In the genomic region with DNA sequence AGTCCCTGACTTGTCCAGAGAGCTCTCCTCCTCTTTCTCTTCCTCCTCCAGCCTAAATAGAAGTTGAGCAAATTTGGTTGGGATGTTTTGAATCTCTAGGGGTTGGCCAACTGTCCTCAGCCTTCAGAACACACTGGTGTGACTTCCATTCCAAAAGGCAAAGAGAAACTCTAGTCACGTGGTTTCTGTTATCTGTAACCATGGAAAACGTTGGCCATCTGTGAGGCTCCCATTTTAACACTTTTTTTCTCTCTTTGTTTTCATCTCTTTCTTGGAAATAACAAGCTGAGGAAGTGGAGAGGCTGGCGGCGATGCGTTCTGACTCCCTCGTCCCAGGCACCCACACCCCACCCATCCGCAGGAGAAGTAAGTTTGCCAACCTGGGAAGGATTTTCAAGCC, we compare ENCODE assay signal across 2 cellular contexts.
TF ChIP-seq lines count a peak whose summit lies in the region.

No MANE protein-coding gene starts in this region.

TF ChIP-seq in HepG2, 621 proteins besides CTCF, POLR2A, EP300 and RAD21 (continued from another document):
- peak; percentile 57; the same call in 1 of the 2 replicates for TF ChIP-seq RAD51 (IDR thresholded peaks at IDR 0.05; ENCODE audit: borderline replicate concordance)

TF ChIP-seq in WTC11, 78 proteins besides CTCF, POLR2A, EP300 and RAD21:
- TF ChIP-seq, protein P1, sequence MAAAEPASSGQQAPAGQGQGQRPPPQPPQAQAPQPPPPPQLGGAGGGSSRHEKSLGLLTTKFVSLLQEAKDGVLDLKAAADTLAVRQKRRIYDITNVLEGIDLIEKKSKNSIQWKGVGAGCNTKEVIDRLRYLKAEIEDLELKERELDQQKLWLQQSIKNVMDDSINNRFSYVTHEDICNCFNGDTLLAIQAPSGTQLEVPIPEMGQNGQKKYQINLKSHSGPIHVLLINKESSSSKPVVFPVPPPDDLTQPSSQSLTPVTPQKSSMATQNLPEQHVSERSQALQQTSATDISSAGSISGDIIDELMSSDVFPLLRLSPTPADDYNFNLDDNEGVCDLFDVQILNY (CRISPR knock-in tag; IDR thresholded peaks at IDR 0.05): no peak
- TF ChIP-seq NR2C2 (CRISPR knock-in tag; IDR thresholded peaks at IDR 0.05) (no peak), FOXJ3 (CRISPR knock-in tag; IDR thresholded peaks at IDR 0.05; ENCODE audit: borderline replicate concordance) (no peak), GRHL2 (CRISPR knock-in tag; IDR thresholded peaks at IDR 0.05; ENCODE audit: insufficient replicate concordance, severe bottlenecking) (no peak), ZNF263 (CRISPR knock-in tag; IDR thresholded peaks at IDR 0.05; ENCODE audit: low read depth) (no peak), MYBL2 (CRISPR knock-in tag; IDR thresholded peaks at IDR 0.05) (no peak), SP1 (CRISPR knock-in tag; conservative IDR thresholded peaks at IDR 0.05) (no peak), NR1H2 (CRISPR knock-in tag; IDR thresholded peaks at IDR 0.05) (no peak), FOXK1 (CRISPR knock-in tag; IDR thresholded peaks at IDR 0.05) (no peak)
- TF ChIP-seq, protein P2, sequence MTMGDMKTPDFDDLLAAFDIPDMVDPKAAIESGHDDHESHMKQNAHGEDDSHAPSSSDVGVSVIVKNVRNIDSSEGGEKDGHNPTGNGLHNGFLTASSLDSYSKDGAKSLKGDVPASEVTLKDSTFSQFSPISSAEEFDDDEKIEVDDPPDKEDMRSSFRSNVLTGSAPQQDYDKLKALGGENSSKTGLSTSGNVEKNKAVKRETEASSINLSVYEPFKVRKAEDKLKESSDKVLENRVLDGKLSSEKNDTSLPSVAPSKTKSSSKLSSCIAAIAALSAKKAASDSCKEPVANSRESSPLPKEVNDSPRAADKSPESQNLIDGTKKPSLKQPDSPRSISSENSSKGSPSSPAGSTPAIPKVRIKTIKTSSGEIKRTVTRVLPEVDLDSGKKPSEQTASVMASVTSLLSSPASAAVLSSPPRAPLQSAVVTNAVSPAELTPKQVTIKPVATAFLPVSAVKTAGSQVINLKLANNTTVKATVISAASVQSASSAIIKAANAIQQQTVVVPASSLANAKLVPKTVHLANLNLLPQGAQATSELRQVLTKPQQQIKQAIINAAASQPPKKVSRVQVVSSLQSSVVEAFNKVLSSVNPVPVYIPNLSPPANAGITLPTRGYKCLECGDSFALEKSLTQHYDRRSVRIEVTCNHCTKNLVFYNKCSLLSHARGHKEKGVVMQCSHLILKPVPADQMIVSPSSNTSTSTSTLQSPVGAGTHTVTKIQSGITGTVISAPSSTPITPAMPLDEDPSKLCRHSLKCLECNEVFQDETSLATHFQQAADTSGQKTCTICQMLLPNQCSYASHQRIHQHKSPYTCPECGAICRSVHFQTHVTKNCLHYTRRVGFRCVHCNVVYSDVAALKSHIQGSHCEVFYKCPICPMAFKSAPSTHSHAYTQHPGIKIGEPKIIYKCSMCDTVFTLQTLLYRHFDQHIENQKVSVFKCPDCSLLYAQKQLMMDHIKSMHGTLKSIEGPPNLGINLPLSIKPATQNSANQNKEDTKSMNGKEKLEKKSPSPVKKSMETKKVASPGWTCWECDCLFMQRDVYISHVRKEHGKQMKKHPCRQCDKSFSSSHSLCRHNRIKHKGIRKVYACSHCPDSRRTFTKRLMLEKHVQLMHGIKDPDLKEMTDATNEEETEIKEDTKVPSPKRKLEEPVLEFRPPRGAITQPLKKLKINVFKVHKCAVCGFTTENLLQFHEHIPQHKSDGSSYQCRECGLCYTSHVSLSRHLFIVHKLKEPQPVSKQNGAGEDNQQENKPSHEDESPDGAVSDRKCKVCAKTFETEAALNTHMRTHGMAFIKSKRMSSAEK (CRISPR knock-in tag; IDR thresholded peaks at IDR 0.05; ENCODE audit: borderline replicate concordance): no peak
- TF ChIP-seq, protein P3, sequence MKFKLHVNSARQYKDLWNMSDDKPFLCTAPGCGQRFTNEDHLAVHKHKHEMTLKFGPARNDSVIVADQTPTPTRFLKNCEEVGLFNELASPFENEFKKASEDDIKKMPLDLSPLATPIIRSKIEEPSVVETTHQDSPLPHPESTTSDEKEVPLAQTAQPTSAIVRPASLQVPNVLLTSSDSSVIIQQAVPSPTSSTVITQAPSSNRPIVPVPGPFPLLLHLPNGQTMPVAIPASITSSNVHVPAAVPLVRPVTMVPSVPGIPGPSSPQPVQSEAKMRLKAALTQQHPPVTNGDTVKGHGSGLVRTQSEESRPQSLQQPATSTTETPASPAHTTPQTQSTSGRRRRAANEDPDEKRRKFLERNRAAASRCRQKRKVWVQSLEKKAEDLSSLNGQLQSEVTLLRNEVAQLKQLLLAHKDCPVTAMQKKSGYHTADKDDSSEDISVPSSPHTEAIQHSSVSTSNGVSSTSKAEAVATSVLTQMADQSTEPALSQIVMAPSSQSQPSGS (CRISPR knock-in tag; IDR thresholded peaks at IDR 0.05; ENCODE audit: borderline replicate concordance, low read depth): no peak
- TF ChIP-seq, protein P4, sequence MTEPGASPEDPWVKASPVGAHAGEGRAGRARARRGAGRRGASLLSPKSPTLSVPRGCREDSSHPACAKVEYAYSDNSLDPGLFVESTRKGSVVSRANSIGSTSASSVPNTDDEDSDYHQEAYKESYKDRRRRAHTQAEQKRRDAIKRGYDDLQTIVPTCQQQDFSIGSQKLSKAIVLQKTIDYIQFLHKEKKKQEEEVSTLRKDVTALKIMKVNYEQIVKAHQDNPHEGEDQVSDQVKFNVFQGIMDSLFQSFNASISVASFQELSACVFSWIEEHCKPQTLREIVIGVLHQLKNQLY (CRISPR knock-in tag; IDR thresholded peaks at IDR 0.05): no peak
